Comparison of ENCODE assay signal across 8 cellular contexts in genomic region chr18:3246636-3247242, GRCh38. TPM values are rescaled to one million over a fixed set of nuclear protein-coding genes. Genes with fewer than 3 reads are reported as not detected.
A peak's percentile ranks its signal among the peaks of the same experiment; 100 is the strongest.
DNase-seq lines count a peak whose midpoint lies in the region; ATAC-seq and TF ChIP-seq lines count a peak whose summit lies in the region.

No MANE protein-coding gene starts in this region.

- H3K4me1 ChIP-seq in SJCRH30 (peaks cover 12% of the 10 kb centered on the region), transverse colon (peaks cover 9 to 50% (median 27%) of the 10 kb centered on the region in 4 donors)

- no peaks in the 10 kb centered on the region for H3K27me3 ChIP-seq in SJCRH30
- no peaks in the 10 kb centered on the region for H3K27me3 ChIP-seq in transverse colon

- H3K27ac Mint-ChIP-seq in activated naive CD4-positive, alpha-beta T cell treated with anti-CD3 and anti-CD28 coated beads, Interleukin-2, amount 10 ng/mL, durations not matched to agents 7 days and 5 days = peak overlapping the region; percentile 99

- WGBS in transverse colon (ENCODE audit: low coverage in 1 of 2), 2 donors = 50 to 60% methylated on average over 5 to 23 of the region's 23 CpGs

- peaks cover 34% of the 10 kb centered on the region for H3K4me1 Mint-ChIP-seq in activated naive CD4-positive, alpha-beta T cell treated with anti-CD3 and anti-CD28 coated beads, Interleukin-2, amount 10 ng/mL, durations not matched to agents 7 days and 5 days

- H3K9me3 Mint-ChIP-seq in activated naive CD4-positive, alpha-beta T cell treated with anti-CD3 and anti-CD28 coated beads, Interleukin-2, amount 10 ng/mL, durations not matched to agents 7 days and 5 days = peaks cover 7% of the 10 kb centered on the region

- H3K9me3 ChIP-seq in SJCRH30 (replicated peaks) (no peaks in the 10 kb centered on the region), transverse colon (peaks cover 0 to 3% of the 10 kb centered on the region in 2 donors)

- CTCF ChIA-PET in activated naive CD4-positive, alpha-beta T cell treated with anti-CD3 and anti-CD28 coated beads, Interleukin-2, amount 10 ng/mL, durations not matched to agents 7 days and 5 days (lab: Charles Lee) = interaction anchor here (0.6 to 4.4 kb wide), 40 partner anchors 9 to 420 kb away, joined by 3 to 46 read pairs (median 4); no protein-coding TSS in a partner anchor

- intact Hi-C loops in transverse colon (cut with DNase I; ENCODE audit: low total_unique reads) = loop anchor here (5.0 to 10.0 kb wide), 2 partner anchors 92 to 314 kb away; no protein-coding TSS in a partner anchor

- H3K36me3 Mint-ChIP-seq in activated naive CD4-positive, alpha-beta T cell treated with anti-CD3 and anti-CD28 coated beads, Interleukin-2, amount 10 ng/mL, durations not matched to agents 7 days and 5 days = peaks cover 32% of the 10 kb centered on the region

- in situ Hi-C loops in transverse colon (cut with MboI; ENCODE audit: low pct_ligation_motif_present in 1 of 4, low pct_unique_long_range_greater_than_20kb in 1 of 4, low sequenced_read_pairs in 3 of 4) = loop anchor here (10.0 to 25.0 kb wide), 5 partner anchors 92 to 484 kb away; no protein-coding TSS in a partner anchor

- TF ChIP-seq POLR2A in transverse colon (IDR thresholded peaks at IDR 0.05) = no peak

- peak overlapping the region; percentile 88 for H3K4me3 Mint-ChIP-seq in activated naive CD4-positive, alpha-beta T cell treated with anti-CD3 and anti-CD28 coated beads, Interleukin-2, amount 10 ng/mL, durations not matched to agents 7 days and 5 days

- H3K36me3 ChIP-seq in SJCRH30 = peaks cover 12% of the 10 kb centered on the region
- H3K36me3 ChIP-seq in transverse colon = peaks cover 0 to 10% (median 1%) of the 10 kb centered on the region in 4 donors

- ATAC-seq in HG03432 (IDR thresholded peaks at IDR 0.05; ENCODE audit: unreplicated experiment) (no peak), HG02610 (IDR thresholded peaks at IDR 0.05; ENCODE audit: unreplicated experiment) (no peak)

- DNase-seq in activated naive CD4-positive, alpha-beta T cell treated with anti-CD3 and anti-CD28 coated beads, Interleukin-2, amount 10 ng/mL, durations not matched to agents 7 days and 5 days = peak; percentile 32
- DNase-seq in activated naive CD4-positive, alpha-beta T cell treated with anti-CD3 and anti-CD28 coated beads, Interleukin-2, amount 50 U/mL, for 16 hours = no peak
- peak; percentile 7 to 32 for DNase-seq in SJCRH30
- peak; percentile 95 to 97 for DNase-seq in dermis microvascular lymphatic vessel endothelial cell (ENCODE audit: low read depth in 2 of 2)
- DNase-seq in midbrain (lab: John Stamatoyannopoulos, UW) = peak; percentile 68
- DNase-seq in transverse colon = peak; percentile 38

- H3K27me3 Mint-ChIP-seq in activated naive CD4-positive, alpha-beta T cell treated with anti-CD3 and anti-CD28 coated beads, Interleukin-2, amount 10 ng/mL, durations not matched to agents 7 days and 5 days = peaks cover 7% of the 10 kb centered on the region

- TF ChIP-seq EP300 in transverse colon (IDR thresholded peaks at IDR 0.05; ENCODE audit: low read depth) = no peak

- H3K4me3 ChIP-seq in SJCRH30 (peak overlapping the region; percentile 93), transverse colon (peak overlapping the region; percentile 5 to 100 (median 89))

- TF ChIP-seq CTCF in transverse colon (IDR thresholded peaks at IDR 0.05) = no peak

- H3K27ac ChIP-seq in SJCRH30 (peak overlapping the region; percentile 99), transverse colon (peak overlapping the region; percentile 98 to 100 (median 99))

RNA-seq across cellular contexts. Expression of gene MYL12A, which starts 0.9 kb away (rescaled TPM):
- 207 and 234 TPM in 2 replicates for total RNA-seq in SJCRH30 (2014; rRNA removed; shearing (Covaris generic))
- total RNA-seq in dermis microvascular lymphatic vessel endothelial cell (1,001 and 1,143 TPM in 2 replicates), transverse colon (100 to 1,000 TPM; 257 to 511 (median 338) TPM)

RNA-seq across cellular contexts. Expression of gene MYL12B, which starts 15.2 kb away (rescaled TPM):
- total RNA-seq in SJCRH30 (2014; rRNA removed; shearing (Covaris generic)) = 106 and 118 TPM in 2 replicates
- total RNA-seq in dermis microvascular lymphatic vessel endothelial cell (703 and 866 TPM in 2 replicates), transverse colon (100 to 1,000 TPM in 3 of 4 donors, 10 to 100 TPM in 1; 78.2 to 558 (median 337) TPM)

RNA-seq across cellular contexts. Expression of gene MYOM1, which starts 27.0 kb away (rescaled TPM):
- total RNA-seq in SJCRH30 (2014; rRNA removed; shearing (Covaris generic)) = 0.06 and 0.23 TPM in 2 replicates
- total RNA-seq in dermis microvascular lymphatic vessel endothelial cell (0.26 and 1.9 TPM in 2 replicates), transverse colon (10 to 100 TPM in 1 of 4 donors, 1 to 10 TPM in 3; 6.0 to 30.4 (median 7.7) TPM)
